In genomic region chrX:68658530-68658929, GRCh38 we compare ENCODE assay signal across 20 cellular contexts. TPM values are rescaled to one million over a fixed set of nuclear protein-coding genes. Genes with fewer than 3 reads are reported as not detected.
DNase-seq lines count a peak whose midpoint lies in the region; ATAC-seq and TF ChIP-seq lines count a peak whose summit lies in the region.
"Had no signal": no experiment of that assay in that cellular context is flagged by ENCODE, and none has a peak within 500 bp of the region (broad histone marks: within the 10 kb centered on the region; RNA-seq: fewer than 3 reads in every experiment).

No MANE protein-coding gene starts in this region.

- peak overlapping the region; percentile 36 for H3K27ac ChIP-seq in mesendoderm (ENCODE audit: low read depth, low read length)
- H3K27ac ChIP-seq: BLaER1, upper lobe of right lung, VCaP had no signal

- H3K4me1 ChIP-seq in mesendoderm (ENCODE audit: control insufficient read depth, low read depth, low read length): no peaks in the 10 kb centered on the region
- H3K4me1 ChIP-seq: BLaER1, upper lobe of right lung had no signal

- H3K56ac ChIP-seq in mesendoderm (ENCODE audit: low read length): peak overlapping the region; percentile 42

- no peak overlapping the region for H3K18ac ChIP-seq in mesendoderm (ENCODE audit: low read length)

- H2BK5ac ChIP-seq in mesendoderm (ENCODE audit: low read length): no peak overlapping the region

- no peak overlapping the region for H2AK5ac ChIP-seq in mesendoderm (ENCODE audit: low read length)

- H3K79me1 ChIP-seq in mesendoderm (ENCODE audit: low read length): no peaks in the 10 kb centered on the region

- H2BK120ac ChIP-seq in mesendoderm (ENCODE audit: low read depth, low read length): no peak overlapping the region

- peak; percentile 62 for DNase-seq in LHCN-M2 (ENCODE audit: low read depth)
- DNase-seq in fibroblast of villous mesenchyme (ENCODE audit: low read depth): peak; percentile 11
- DNase-seq in mesendoderm: peak; percentile 45
- no peak for DNase-seq in sciatic nerve (ENCODE audit: low spot score)
- no peak for DNase-seq in epidermal melanocyte (ENCODE audit: insufficient read length, low spot score)
- no peak for DNase-seq in stimulated activated CD4-positive, alpha-beta T cell treated with anti-CD3 and anti-CD28 coated beads, Interleukin-2, amount 100 ng/mL, for 48 hours
- DNase-seq in NCI-H345 treated with DMSO at 0.1 percent for 48 hours (lab: John Stamatoyannopoulos, UW; ENCODE audit: unreplicated experiment): no peak
- no peak for DNase-seq in stimulated activated CD4-positive, alpha-beta T cell treated with anti-CD3 and anti-CD28 coated beads, Interleukin-15, amount 100 ng/mL, for 24 hours
- DNase-seq: activated naive CD4-positive, alpha-beta T cell; amygdala; central memory CD4-positive, alpha-beta T cell; effector CD8-positive, alpha-beta T cell; midbrain; NCI-H1417; nucleus accumbens; stimulated activated CD4-positive, alpha-beta T cell treated with anti-CD3 and anti-CD28 coated beads, Interleukin-4, amount 100 ng/mL, for 1 hour; T-helper 2 cell; upper lobe of right lung had no signal

- no peak overlapping the region for H3K4ac ChIP-seq in mesendoderm (ENCODE audit: low read depth, low read length)

- no peak overlapping the region for H4K8ac ChIP-seq in mesendoderm (ENCODE audit: low read depth, low read length)

- H3K4me2 ChIP-seq in mesendoderm (ENCODE audit: low read length): no peak overlapping the region
- H3K4me2 ChIP-seq: BLaER1 had no signal

- H3K4me3 ChIP-seq in fibroblast of villous mesenchyme (ENCODE audit: low read depth, low read length): no peak overlapping the region
- H3K4me3 ChIP-seq in mesendoderm (ENCODE audit: low read length): no peak overlapping the region
- H3K4me3 ChIP-seq: BLaER1, upper lobe of right lung had no signal

- ATAC-seq in sciatic nerve: peak; percentile 39
- ATAC-seq: upper lobe of right lung had no signal

- no peaks in the 10 kb centered on the region for H3K27me3 ChIP-seq in mesendoderm (ENCODE audit: insufficient read depth, low read length, poor library complexity)
- H3K27me3 ChIP-seq: upper lobe of right lung had no signal

- intact Hi-C loops in sciatic nerve (cut with DNase I): no loop called here

- no peak overlapping the region for H4K5ac ChIP-seq in mesendoderm (ENCODE audit: low read length)

- H3K23ac ChIP-seq in mesendoderm (ENCODE audit: low read length): no peak overlapping the region

- H3K36me3 ChIP-seq in mesendoderm (ENCODE audit: control insufficient read depth, insufficient read depth, low read length): no peaks in the 10 kb centered on the region
- H3K36me3 ChIP-seq: BLaER1, upper lobe of right lung had no signal

- WGBS in mesendoderm (ENCODE audit: extremely low coverage, insufficient coverage, low lambda C conversion rate): no CpG with 5 or more reads among the region's 3 CpGs

- no peak overlapping the region for H3K9ac ChIP-seq in mesendoderm (ENCODE audit: low read length)
- H3K9ac ChIP-seq: BLaER1 had no signal

- H2BK15ac ChIP-seq in mesendoderm (replicated peaks; ENCODE audit: low read depth): no peak overlapping the region

- no peaks in the 10 kb centered on the region for H3K79me2 ChIP-seq in mesendoderm (ENCODE audit: control insufficient read depth, insufficient read depth, low read length)

- TF ChIP-seq CTCF in fibroblast of villous mesenchyme (IDR thresholded peaks at IDR 0.05; ENCODE audit: insufficient read depth, low read depth, low read length): no peak

RNA-seq across cellular contexts. Expression of gene STARD8, which starts 11.1 kb away (rescaled TPM):
- total RNA-seq in LHCN-M2 (2014; rRNA removed): 10.6 and 12.1 TPM in 2 replicates
- polyA plus RNA-seq in LHCN-M2 (2012): 2.8 TPM
- total RNA-seq in fibroblast of villous mesenchyme: 0.97 and 2.6 TPM in 2 replicates
- polyA plus RNA-seq in mesendoderm (2013, experiment 1 of 2): 5.1 TPM
- polyA plus RNA-seq in mesendoderm (2013, experiment 2 of 2): 5.0 TPM
- 24.2 TPM for total RNA-seq in sciatic nerve

Comparison
In these comparisons a context has a peak if more than half of its experiments do, and no peak if none do; other contexts are left out.
1. DNase-seq: peak in LHCN-M2 (single experiment), fibroblast of villous mesenchyme (single experiment) and mesendoderm (single experiment); none in sciatic nerve (single experiment), epidermal melanocyte (single experiment), stimulated activated CD4-positive, alpha-beta T cell treated with anti-CD3 and anti-CD28 coated beads, Interleukin-2, amount 100 ng/mL, for 48 hours (0 of 2), NCI-H345 treated with DMSO at 0.1 percent for 48 hours (single experiment) and stimulated activated CD4-positive, alpha-beta T cell treated with anti-CD3 and anti-CD28 coated beads, Interleukin-15, amount 100 ng/mL, for 24 hours (single experiment).